In genomic region chr1:38291906-38292521, GRCh38 we compare ENCODE assay signal across 18 cellular contexts.
A peak's percentile ranks its signal among the peaks of the same experiment; 100 is the strongest.
DNase-seq lines count a peak whose midpoint lies in the region; ATAC-seq and TF ChIP-seq lines count a peak whose summit lies in the region.
"Had no signal": no experiment of that assay in that cellular context is flagged by ENCODE, and none has a peak within 500 bp of the region (broad histone marks: within the 10 kb centered on the region; RNA-seq: fewer than 3 reads in every experiment).

No MANE protein-coding gene starts in this region.

- H3K9me3 Mint-ChIP-seq in activated CD4-positive, alpha-beta T cell treated with anti-CD3 and anti-CD28 coated beads, Interleukin-2, amount 10 ng/mL, durations not matched to agents 7 days and 5 days, result no peaks in the 10 kb centered on the region
- H3K9me3 Mint-ChIP-seq: activated naive CD4-positive, alpha-beta T cell treated with anti-CD3 and anti-CD28 coated beads for 36 hours had no signal

- H3K4me3 Mint-ChIP-seq in activated CD4-positive, alpha-beta T cell treated with anti-CD3 and anti-CD28 coated beads, Interleukin-2, amount 10 ng/mL, durations not matched to agents 7 days and 5 days, result no peak overlapping the region
- H3K4me3 Mint-ChIP-seq: activated naive CD4-positive, alpha-beta T cell treated with anti-CD3 and anti-CD28 coated beads for 36 hours had no signal

- H3K4me3 ChIP-seq in GM12865 (ENCODE audit: low read depth, low read length) (no peak overlapping the region), coronary artery (peak overlapping the region; percentile 48), SK-N-SH (ENCODE audit: low read depth in 2 of 2, low read length in 1 of 2) (no peak overlapping the region)
- H3K4me3 ChIP-seq: sigmoid colon had no signal

- no peaks in the 10 kb centered on the region for H3K4me1 Mint-ChIP-seq in activated CD4-positive, alpha-beta T cell treated with anti-CD3 and anti-CD28 coated beads, Interleukin-2, amount 10 ng/mL, durations not matched to agents 7 days and 5 days

- H3K27ac ChIP-seq in coronary artery, result no peak overlapping the region
- H3K27ac ChIP-seq in SK-N-SH (ENCODE audit: low read depth in 2 of 2, low read length in 1 of 2), result no peak overlapping the region
- H3K27ac ChIP-seq: sigmoid colon, WERI-Rb-1 had no signal

- TF ChIP-seq CTCF in GM12865 (IDR thresholded peaks at IDR 0.05; ENCODE audit: insufficient read depth, low read depth, low read length, missing control alignments) (no peak), coronary artery (IDR thresholded peaks at IDR 0.05) (no peak), SK-N-SH (IDR thresholded peaks at IDR 0.05) (no peak)

- no peak for TF ChIP-seq RAD21 in SK-N-SH (IDR thresholded peaks at IDR 0.05; ENCODE audit: low read length)

- H3K27me3 Mint-ChIP-seq in activated CD4-positive, alpha-beta T cell treated with anti-CD3 and anti-CD28 coated beads, Interleukin-2, amount 10 ng/mL, durations not matched to agents 7 days and 5 days, result peaks cover 43% of the 10 kb centered on the region

- H3K36me3 Mint-ChIP-seq in activated CD4-positive, alpha-beta T cell treated with anti-CD3 and anti-CD28 coated beads, Interleukin-2, amount 10 ng/mL, durations not matched to agents 7 days and 5 days (ENCODE audit: low read depth), result no peaks in the 10 kb centered on the region
- H3K36me3 Mint-ChIP-seq: brain had no signal

- H3K36me3 ChIP-seq in SK-N-SH (replicated peaks in 1 of 2; ENCODE audit: control insufficient read depth in 1 of 2, insufficient read depth in 2 of 2, low read length in 1 of 2), result no peaks in the 10 kb centered on the region
- H3K36me3 ChIP-seq: sigmoid colon, WERI-Rb-1 had no signal

- H3K9me2 ChIP-seq in SK-N-SH, result no peaks in the 10 kb centered on the region

- no peaks in the 10 kb centered on the region for H3K4me1 ChIP-seq in SK-N-SH (ENCODE audit: control insufficient read depth in 1 of 2, insufficient read depth in 2 of 2, low read depth in 1 of 2, low read length in 1 of 2)
- H3K4me1 ChIP-seq: sigmoid colon had no signal

- H3K27ac Mint-ChIP-seq in activated CD4-positive, alpha-beta T cell treated with anti-CD3 and anti-CD28 coated beads, Interleukin-2, amount 10 ng/mL, durations not matched to agents 7 days and 5 days, result no peak overlapping the region
- H3K27ac Mint-ChIP-seq: activated naive CD4-positive, alpha-beta T cell treated with anti-CD3 and anti-CD28 coated beads for 36 hours had no signal

- WGBS in SK-N-SH (ENCODE audit: low lambda C conversion rate), result 23% methylated on average over 11 of the region's 26 CpGs

- TF ChIP-seq EP300 in SK-N-SH (IDR thresholded peaks at IDR 0.05; ENCODE audit: borderline replicate concordance in 1 of 2, low read depth in 1 of 2, low read length in 1 of 2), result no peak

- peaks cover 29% of the 10 kb centered on the region for H3K27me3 ChIP-seq in SK-N-SH (ENCODE audit: insufficient read depth)

- no peak overlapping the region for H2AFZ ChIP-seq in SK-N-SH (ENCODE audit: low read depth)

- H3K4me2 ChIP-seq in SK-N-SH, result no peak overlapping the region

- no peak overlapping the region for H3K9ac ChIP-seq in SK-N-SH

- ATAC-seq in GM21786 (IDR thresholded peaks at IDR 0.05; ENCODE audit: unreplicated experiment), result no peak

- H3K79me2 ChIP-seq in SK-N-SH (ENCODE audit: insufficient read depth), result no peaks in the 10 kb centered on the region

- no peaks in the 10 kb centered on the region for H3K9me3 ChIP-seq in SK-N-SH
- H3K9me3 ChIP-seq: sigmoid colon had no signal

- peak; percentile 11 for DNase-seq in GM12865 (ENCODE audit: low read depth)
- DNase-seq in coronary artery (ENCODE audit: low spot score), result no peak
- DNase-seq in left kidney (ENCODE audit: low read depth, low spot score), result peak; percentile 26
- DNase-seq in retina, result peak; percentile 53
- DNase-seq in cerebellar nuclear complex (lab: John Stamatoyannopoulos, UW), result no peak
- no peak for DNase-seq in SK-N-SH
- no peak for DNase-seq in activated CD4-positive, alpha-beta T cell treated with anti-CD3 and anti-CD28 coated beads, Interleukin-2, amount 10 ng/mL, durations not matched to agents 7 days and 5 days
- DNase-seq: activated naive CD4-positive, alpha-beta T cell treated with anti-CD3 and anti-CD28 coated beads for 36 hours; COR-L47; effector memory CD4-positive, alpha-beta T cell; Kasumi-1; NCI-H146; NCI-H510A treated with DMSO at 0.1 percent for 48 hours; sigmoid colon; stimulated activated naive CD4-positive, alpha-beta T cell treated with Interleukin-2 at 50 U/mL for 16 hours; WERI-Rb-1 had no signal

- no peaks in the 10 kb centered on the region for H4K20me1 ChIP-seq in SK-N-SH (ENCODE audit: insufficient read depth)

- CTCF ChIA-PET in SK-N-SH (lab: Yijun Ruan, JAX), result no interaction called here
- CTCF ChIA-PET in activated CD4-positive, alpha-beta T cell treated with anti-CD3 and anti-CD28 coated beads, Interleukin-2, amount 10 ng/mL, durations not matched to agents 7 days and 5 days (lab: Charles Lee), result interaction anchor here (0.5 kb wide), 1 partner anchor 414 kb away, joined by 3 read pairs; no protein-coding TSS in a partner anchor

- POLR2A ChIA-PET in SK-N-SH (lab: Yijun Ruan, JAX), result no interaction called here
- POLR2A ChIA-PET in activated CD4-positive, alpha-beta T cell treated with anti-CD3 and anti-CD28 coated beads, Interleukin-2, amount 10 ng/mL, durations not matched to agents 7 days and 5 days (lab: Charles Lee), result no interaction called here

- no peaks in the 10 kb centered on the region for H3F3A ChIP-seq in SK-N-SH (replicated peaks; ENCODE audit: insufficient read depth)

TF ChIP-seq in SK-N-SH, 30 proteins besides CTCF, POLR2A, EP300 and RAD21:
- no peak for TF ChIP-seq MEF2A (IDR thresholded peaks at IDR 0.05; ENCODE audit: borderline replicate concordance, low read depth)
- TF ChIP-seq RXRA (IDR thresholded peaks at IDR 0.05; ENCODE audit: borderline replicate concordance, low read depth), result no peak
- TF ChIP-seq TAF1 (IDR thresholded peaks at IDR 0.05; ENCODE audit: borderline replicate concordance, low read depth, low read length), result no peak
- TF ChIP-seq SMC3 (IDR thresholded peaks at IDR 0.05; ENCODE audit: low read depth, low read length), result no peak
- TF ChIP-seq YY1 (IDR thresholded peaks at IDR 0.05; ENCODE audit: low read depth), result no peak
- TF ChIP-seq PBX3 (IDR thresholded peaks at IDR 0.05), result no peak
- TF ChIP-seq TCF12 (IDR thresholded peaks at IDR 0.05), result no peak
- TF ChIP-seq GATA2 (CRISPR knock-in tag; IDR thresholded peaks at IDR 0.05), result no peak
- TF ChIP-seq EZH2phosphoT487 (IDR thresholded peaks at IDR 0.05; ENCODE audit: borderline replicate concordance, low read depth), result no peak
- TF ChIP-seq FOSL2 (IDR thresholded peaks at IDR 0.05; ENCODE audit: borderline replicate concordance, low read depth), result no peak

Comparison
In these comparisons a context has a peak if more than half of its experiments do, and no peak if none do; other contexts are left out.
1. DNase-seq: peak in GM12865 (single experiment), left kidney (single experiment) and retina (single experiment); none in coronary artery (single experiment), cerebellar nuclear complex (0 of 2), SK-N-SH (single experiment) and activated CD4-positive, alpha-beta T cell treated with anti-CD3 and anti-CD28 coated beads, Interleukin-2, amount 10 ng/mL, durations not matched to agents 7 days and 5 days (single experiment).